17 cellular contexts compared by ENCODE assay signal in the genomic region with DNA sequence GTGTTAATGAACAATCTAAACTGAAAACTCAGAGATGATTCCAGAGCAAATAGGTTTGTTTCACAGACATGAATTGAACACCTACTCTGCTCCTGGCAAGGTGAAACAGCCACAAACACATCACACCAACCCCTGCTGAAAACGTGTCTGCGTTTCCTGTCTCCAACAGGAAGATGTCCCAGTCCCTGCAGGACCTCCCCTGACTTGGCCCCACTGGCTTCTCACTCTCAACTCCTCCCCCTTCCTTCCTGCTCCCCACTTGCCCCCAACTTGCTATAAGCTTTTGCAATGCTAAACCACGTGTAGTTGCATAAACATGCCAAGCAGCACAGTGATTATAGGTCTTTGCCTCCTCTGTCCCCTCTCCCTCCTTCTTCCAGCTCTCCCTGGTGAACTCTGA.
DNase-seq lines count a peak whose midpoint lies in the region; ATAC-seq and TF ChIP-seq lines count a peak whose summit lies in the region.
"Had no signal": no experiment of that assay in that cellular context is flagged by ENCODE, and none has a peak within 500 bp of the region (broad histone marks: within the 10 kb centered on the region; RNA-seq: fewer than 3 reads in every experiment).

No MANE protein-coding gene starts in this region.

- 19 to 20% methylated on average over 3 of the region's 3 CpGs for WGBS in GM23248 (ENCODE audit: low coverage in 1 of 2, low lambda C conversion rate in 2 of 2, missing lambda C conversion rate in 2 of 2), 2 experiments
- WGBS in prostate gland = 14% methylated on average over 3 of the region's 3 CpGs

- H4K20me1 ChIP-seq in GM23338 (replicated peaks; ENCODE audit: insufficient read depth) = no peaks in the 10 kb centered on the region
- no peaks in the 10 kb centered on the region for H4K20me1 ChIP-seq in GM23248 (ENCODE audit: insufficient read depth)

- H3K79me2 ChIP-seq in GM23338 (replicated peaks; ENCODE audit: insufficient read depth) (no peaks in the 10 kb centered on the region), GM23248 (ENCODE audit: insufficient read depth) (no peaks in the 10 kb centered on the region)

- H3K36me3 ChIP-seq in A673 (ENCODE audit: insufficient read depth, low read length, poor library complexity, severe bottlenecking) (no peaks in the 10 kb centered on the region), GM23338 (ENCODE audit: insufficient read depth) (no peaks in the 10 kb centered on the region), GM23248 (ENCODE audit: low read depth) (no peaks in the 10 kb centered on the region), prostate gland (no peaks in the 10 kb centered on the region)
- H3K36me3 ChIP-seq: stomach had no signal

- no TSS peak for BruUV-seq in A673 (replicated peaks; lab: Mats Ljungman, UMichigan)

- in situ Hi-C loops in GM23248 (cut with MboI) = no loop called here

- TF ChIP-seq CTCF in A673 (conservative IDR thresholded peaks at IDR 0.05; ENCODE audit: low read depth, low read length) (no peak), GM23338 (conservative IDR thresholded peaks at IDR 0.05; ENCODE audit: low read depth in 2 of 2) (no peak), prostate gland (IDR thresholded peaks at IDR 0.05) (no peak)

- peaks cover 22% of the 10 kb centered on the region for H3K4me1 Mint-ChIP-seq in GM23338
- peaks cover 30 to 51% (median 41%) of the 10 kb centered on the region in 4 donors for H3K4me1 Mint-ChIP-seq in naive thymus-derived CD8-positive, alpha-beta T cell

- H3K9ac ChIP-seq in GM23248 = no peak overlapping the region
- H3K9ac ChIP-seq: KMS-11 had no signal

- peaks cover 16% of the 10 kb centered on the region for H3K4me1 ChIP-seq in A673 (ENCODE audit: insufficient read depth, low read length, poor library complexity, severe bottlenecking)
- H3K4me1 ChIP-seq in GM23338 (ENCODE audit: insufficient read depth) = no peaks in the 10 kb centered on the region
- H3K4me1 ChIP-seq in GM23248 (ENCODE audit: insufficient read depth) = no peaks in the 10 kb centered on the region
- H3K4me1 ChIP-seq in prostate gland (replicated peaks) = no peaks in the 10 kb centered on the region
- H3K4me1 ChIP-seq: body of pancreas, stomach had no signal

- peaks cover 3% of the 10 kb centered on the region for H3K27me3 Mint-ChIP-seq in GM23338 (ENCODE audit: insufficient read depth, low read depth, poor library complexity)
- H3K27me3 Mint-ChIP-seq in naive thymus-derived CD8-positive, alpha-beta T cell = no peaks in the 10 kb centered on the region

- TF ChIP-seq POLR2A in prostate gland (IDR thresholded peaks at IDR 0.05) = no peak

- no peak for ATAC-seq in GM23338
- peak; percentile 89 to 98 for ATAC-seq in naive thymus-derived CD8-positive, alpha-beta T cell
- no peak for ATAC-seq in HG03196 (IDR thresholded peaks at IDR 0.05; ENCODE audit: unreplicated experiment)
- no peak for ATAC-seq in HG02642 (IDR thresholded peaks at IDR 0.05; ENCODE audit: poor library complexity, unreplicated experiment)
- ATAC-seq: body of pancreas, left cardiac atrium had no signal

- no peaks in the 10 kb centered on the region for H3K9me3 ChIP-seq in A673 (ENCODE audit: low read depth, low read length, poor library complexity, severe bottlenecking)
- no peaks in the 10 kb centered on the region for H3K9me3 ChIP-seq in GM23248 (ENCODE audit: low read depth)
- H3K9me3 ChIP-seq in prostate gland = no peaks in the 10 kb centered on the region
- H3K9me3 ChIP-seq: body of pancreas, stomach had no signal

- H3K4me3 ChIP-seq in A673 (ENCODE audit: low read depth, low read length, poor library complexity, severe bottlenecking) (no peak overlapping the region), GM23338 (no peak overlapping the region), GM23248 (no peak overlapping the region), prostate gland (no peak overlapping the region)
- H3K4me3 ChIP-seq: body of pancreas, skin epidermis, stomach had no signal

- CTCF ChIA-PET in A673 (lab: Charles Lee) = no interaction called here

- H3K27me3 ChIP-seq in A673 (replicated peaks; ENCODE audit: insufficient read depth, low read depth, low read length, poor library complexity) (no peaks in the 10 kb centered on the region), GM23338 (ENCODE audit: insufficient read depth) (no peaks in the 10 kb centered on the region), GM23248 (replicated peaks; ENCODE audit: insufficient read depth) (no peaks in the 10 kb centered on the region), prostate gland (replicated peaks; ENCODE audit: insufficient read depth) (no peaks in the 10 kb centered on the region)
- H3K27me3 ChIP-seq: body of pancreas had no signal

- intact Hi-C loops in A673 (cut with micrococcal nuclease; ENCODE audit: unreplicated experiment) (no loop called here), prostate gland (cut with DNase I) (no loop called here)

- H3F3A ChIP-seq in GM23338 (replicated peaks; ENCODE audit: low read depth) (no peaks in the 10 kb centered on the region), GM23248 (ENCODE audit: insufficient read depth) (no peaks in the 10 kb centered on the region)

- H3K36me3 Mint-ChIP-seq in GM23338 (ENCODE audit: low read depth) = no peaks in the 10 kb centered on the region
- H3K36me3 Mint-ChIP-seq in naive thymus-derived CD8-positive, alpha-beta T cell = no peaks in the 10 kb centered on the region

- H3K9me3 Mint-ChIP-seq in GM23338 = no peaks in the 10 kb centered on the region; the same call in 2 of the 3 replicates
- no peaks in the 10 kb centered on the region for H3K9me3 Mint-ChIP-seq in naive thymus-derived CD8-positive, alpha-beta T cell
- H3K9me3 Mint-ChIP-seq: nephron had no signal

- H3K27ac Mint-ChIP-seq in GM23338 = no peak overlapping the region
- peak overlapping the region in 9 of 10 donors; percentile 25 to 89 (median 72) for H3K27ac Mint-ChIP-seq in naive thymus-derived CD8-positive, alpha-beta T cell
- H3K27ac Mint-ChIP-seq: nephron had no signal

- DNase-seq in A673 (ENCODE audit: low spot score) (peak; percentile 17), GM23338 (ENCODE audit: low spot score) (no peak), activated T-cell treated with anti-CD3 and anti-CD28 coated beads for 4 hours (peak; percentile 1), GM23248 (no peak), prostate gland (ENCODE audit: low spot score) (no peak)
- DNase-seq in naive thymus-derived CD8-positive, alpha-beta T cell = peak in 9 of 10 donors; percentile 10 to 80 (median 53)
- DNase-seq: activated CD4-positive, CD25-positive, alpha-beta regulatory T cell treated with anti-CD3 and anti-CD28 coated beads, Interleukin-2, amount 50 U/mL, for 72 hours; GF-D8; left cardiac atrium; NCI-H2081 treated with DMSO at 0.1 percent for 48 hours; stomach had no signal

- no peak overlapping the region for H3K4me2 ChIP-seq in GM23338
- no peak overlapping the region for H3K4me2 ChIP-seq in GM23248 (ENCODE audit: unreplicated experiment)
- H3K4me2 ChIP-seq: KMS-11 had no signal

- H3K27ac ChIP-seq in A673 (ENCODE audit: low read depth, low read length, poor library complexity, severe bottlenecking) (no peak overlapping the region), GM23338 (ENCODE audit: low read depth) (no peak overlapping the region), GM23248 (no peak overlapping the region), prostate gland (no peak overlapping the region)
- H3K27ac ChIP-seq: body of pancreas, KMS-11, stomach had no signal

- POLR2A ChIA-PET in A673 (lab: Charles Lee; ENCODE audit: low non-redundant PET) = no interaction called here
- POLR2A ChIA-PET in naive thymus-derived CD8-positive, alpha-beta T cell (lab: Charles Lee) = interaction anchor here (0.6 to 1.1 kb wide), 4 partner anchors 12 to 527 kb away, joined by 3 to 5 read pairs (median 3); no protein-coding TSS in a partner anchor

- H2AFZ ChIP-seq in GM23338 = peak overlapping the region; percentile 28; the same call in 1 of the 2 replicates
- H2AFZ ChIP-seq in GM23248 = no peak overlapping the region

- H3K9me2 ChIP-seq in GM23338 (ENCODE audit: insufficient read depth) = no peaks in the 10 kb centered on the region
- H3K9me2 ChIP-seq in GM23248 (ENCODE audit: insufficient read depth) = no peaks in the 10 kb centered on the region

- H3K4me3 Mint-ChIP-seq in GM23338 = no peak overlapping the region
- peak overlapping the region in 9 of 10 donors; percentile 20 to 74 (median 53) for H3K4me3 Mint-ChIP-seq in naive thymus-derived CD8-positive, alpha-beta T cell
- H3K4me3 Mint-ChIP-seq: nephron had no signal

TF ChIP-seq in GM23338, 12 proteins besides CTCF, POLR2A, EP300 and RAD21:
- TF ChIP-seq JUNB (IDR thresholded peaks at IDR 0.05; ENCODE audit: unreplicated experiment) = no peak
- TF ChIP-seq EZH2phosphoT487 (IDR thresholded peaks at IDR 0.05; ENCODE audit: unreplicated experiment) = no peak
- TF ChIP-seq, protein P1, sequence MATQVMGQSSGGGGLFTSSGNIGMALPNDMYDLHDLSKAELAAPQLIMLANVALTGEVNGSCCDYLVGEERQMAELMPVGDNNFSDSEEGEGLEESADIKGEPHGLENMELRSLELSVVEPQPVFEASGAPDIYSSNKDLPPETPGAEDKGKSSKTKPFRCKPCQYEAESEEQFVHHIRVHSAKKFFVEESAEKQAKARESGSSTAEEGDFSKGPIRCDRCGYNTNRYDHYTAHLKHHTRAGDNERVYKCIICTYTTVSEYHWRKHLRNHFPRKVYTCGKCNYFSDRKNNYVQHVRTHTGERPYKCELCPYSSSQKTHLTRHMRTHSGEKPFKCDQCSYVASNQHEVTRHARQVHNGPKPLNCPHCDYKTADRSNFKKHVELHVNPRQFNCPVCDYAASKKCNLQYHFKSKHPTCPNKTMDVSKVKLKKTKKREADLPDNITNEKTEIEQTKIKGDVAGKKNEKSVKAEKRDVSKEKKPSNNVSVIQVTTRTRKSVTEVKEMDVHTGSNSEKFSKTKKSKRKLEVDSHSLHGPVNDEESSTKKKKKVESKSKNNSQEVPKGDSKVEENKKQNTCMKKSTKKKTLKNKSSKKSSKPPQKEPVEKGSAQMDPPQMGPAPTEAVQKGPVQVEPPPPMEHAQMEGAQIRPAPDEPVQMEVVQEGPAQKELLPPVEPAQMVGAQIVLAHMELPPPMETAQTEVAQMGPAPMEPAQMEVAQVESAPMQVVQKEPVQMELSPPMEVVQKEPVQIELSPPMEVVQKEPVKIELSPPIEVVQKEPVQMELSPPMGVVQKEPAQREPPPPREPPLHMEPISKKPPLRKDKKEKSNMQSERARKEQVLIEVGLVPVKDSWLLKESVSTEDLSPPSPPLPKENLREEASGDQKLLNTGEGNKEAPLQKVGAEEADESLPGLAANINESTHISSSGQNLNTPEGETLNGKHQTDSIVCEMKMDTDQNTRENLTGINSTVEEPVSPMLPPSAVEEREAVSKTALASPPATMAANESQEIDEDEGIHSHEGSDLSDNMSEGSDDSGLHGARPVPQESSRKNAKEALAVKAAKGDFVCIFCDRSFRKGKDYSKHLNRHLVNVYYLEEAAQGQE (IDR thresholded peaks at IDR 0.05; ENCODE audit: unreplicated experiment) = no peak
- no peak for TF ChIP-seq CREB1 (CRISPR knock-in tag; IDR thresholded peaks at IDR 0.05; ENCODE audit: low read depth)

Comparison
In these comparisons a context has a peak if more than half of its experiments do, and no peak if none do; other contexts are left out.
1. DNase-seq: peak in A673 (single experiment), activated T-cell treated with anti-CD3 and anti-CD28 coated beads for 4 hours (single experiment) and naive thymus-derived CD8-positive, alpha-beta T cell (9 of 10); none in GM23338 (single experiment), GM23248 (single experiment) and prostate gland (single experiment).
2. ATAC-seq: peak in naive thymus-derived CD8-positive, alpha-beta T cell (2 of 2); none in GM23338 (single experiment), HG03196 (single experiment) and HG02642 (single experiment).